Comparison of ENCODE assay signal across 14 cellular contexts in genomic region chr3:160928183-160928718, GRCh38.
A peak's percentile ranks its signal among the peaks of the same experiment; 100 is the strongest.
DNase-seq lines count a peak whose midpoint lies in the region; ATAC-seq, FAIRE-seq and TF ChIP-seq lines count a peak whose summit lies in the region.
"Had no signal": no experiment of that assay in that cellular context is flagged by ENCODE, and none has a peak within 500 bp of the region (broad histone marks: within the 10 kb centered on the region; RNA-seq: fewer than 3 reads in every experiment).

No MANE protein-coding gene starts in this region.

- SMC1A ChIA-PET in GM12878 (lab: Charles Lee; ENCODE audit: uncharacterized antibody, unreplicated experiment) = interaction anchor here (0.9 to 1.0 kb wide), 2 partner anchors 13 to 16 kb away, joined by 3 to 4 read pairs; no protein-coding TSS in a partner anchor

- H3K4me1 Mint-ChIP-seq in natural killer cell = peaks cover 64% of the 10 kb centered on the region in 2 donors
- peaks cover 20 to 24% of the 10 kb centered on the region in 2 donors for H3K4me1 Mint-ChIP-seq in natural killer cell treated with Interleukin-12 subunit alpha and Interleukin-12 subunit beta and Interleukin-15 and Interleukin-18, amount 100 ng/mL, for 72 hours (ENCODE audit: low read depth in 2 of 2)
- H3K4me1 Mint-ChIP-seq in immature natural killer cell = peaks cover 43 to 79% of the 10 kb centered on the region in 2 donors
- H3K4me1 Mint-ChIP-seq: IgD-negative memory B cell had no signal

- intact Hi-C loops in natural killer cell (cut with micrococcal nuclease) = no loop called here
- intact Hi-C loops in GM12878 (cut with micrococcal nuclease; ENCODE audit: unreplicated experiment) = loop anchor here (5.0 kb wide), 1 partner anchor 221 kb away; no protein-coding TSS in a partner anchor

- TF ChIP-seq RAD21 in GM12878 (IDR thresholded peaks at IDR 0.05; ENCODE audit: insufficient read depth, low read depth, low read length) = peak; percentile 64

- peak; percentile 12 for TF ChIP-seq CTCF in natural killer cell (IDR thresholded peaks at IDR 0.05)
- peak; percentile 18 to 40 (median 29); a peak in 5 of 6 replicates for TF ChIP-seq CTCF in GM12878 (IDR thresholded peaks at IDR 0.05 in 2 of 3, conservative IDR thresholded peaks at IDR 0.05 in 1 of 3; ENCODE audit: control insufficient read depth in 2 of 3, extremely low read depth in 1 of 3, insufficient read depth in 1 of 3, low read depth in 3 of 3, low read length in 3 of 3)

- POLR2A ChIA-PET in GM12878 (lab: Charles Lee) = no interaction called here

- no peaks in the 10 kb centered on the region for H3K36me3 ChIP-seq in GM12878 (ENCODE audit: control insufficient read depth in 2 of 2, insufficient read depth in 2 of 2, low read length in 1 of 2)
- H3K36me3 ChIP-seq: colonic mucosa had no signal

- CTCF ChIA-PET in GM12878 (lab: Yijun Ruan, JAX) = interaction anchor here (0.6 to 1.4 kb wide), 6 partner anchors 8 to 249 kb away, joined by 3 to 5 read pairs (median 3); no protein-coding TSS in a partner anchor

- no peaks in the 10 kb centered on the region for H4K20me1 ChIP-seq in GM12878 (ENCODE audit: control insufficient read depth, insufficient read depth)

- no peaks in the 10 kb centered on the region for H3K9me3 Mint-ChIP-seq in natural killer cell
- no peaks in the 10 kb centered on the region for H3K9me3 Mint-ChIP-seq in natural killer cell treated with Interleukin-12 subunit alpha and Interleukin-12 subunit beta and Interleukin-15 and Interleukin-18, amount 100 ng/mL, for 72 hours
- H3K9me3 Mint-ChIP-seq in immature natural killer cell = no peaks in the 10 kb centered on the region
- H3K9me3 Mint-ChIP-seq: IgD-negative memory B cell; T-helper 1 cell treated with Interleukin-12 subunit alpha and Interleukin-12 subunit beta and Interleukin-4 antibody, amounts not matched to agents 30 μg/mL and 1 μg/mL, for 36 hours had no signal

- H3K4me1 ChIP-seq in GM12878 (ENCODE audit: control insufficient read depth, insufficient read depth, low read length) = no peaks in the 10 kb centered on the region
- H3K4me1 ChIP-seq: colonic mucosa, testis had no signal

- no TSS peak for BruUV-seq in GM12878 (replicated peaks; lab: Mats Ljungman, UMichigan)

- no peak overlapping the region for H2AFZ ChIP-seq in GM12878 (ENCODE audit: control insufficient read depth, low read depth, low read length)
- H2AFZ ChIP-seq: hepatocyte had no signal

- no peak overlapping the region for H3K4me2 ChIP-seq in GM12878 (ENCODE audit: control insufficient read depth, insufficient read depth)
- H3K4me2 ChIP-seq: hepatocyte had no signal

- no peak overlapping the region for H3K27ac ChIP-seq in GM12878 (ENCODE audit: control insufficient read depth, insufficient read depth)
- H3K27ac ChIP-seq: colonic mucosa, hepatocyte, testis had no signal

- H3K27ac Mint-ChIP-seq in natural killer cell (no peak overlapping the region), immature natural killer cell (no peak overlapping the region)
- H3K27ac Mint-ChIP-seq in natural killer cell treated with Interleukin-12 subunit alpha and Interleukin-12 subunit beta and Interleukin-15 and Interleukin-18, amount 100 ng/mL, for 72 hours = no peak overlapping the region
- H3K27ac Mint-ChIP-seq: IgD-negative memory B cell; T-helper 1 cell treated with Interleukin-12 subunit alpha and Interleukin-12 subunit beta and Interleukin-4 antibody, amounts not matched to agents 30 μg/mL and 1 μg/mL, for 36 hours had no signal

- RAD21 ChIA-PET in GM12878 (lab: Charles Lee; ENCODE audit: unreplicated experiment) = interaction anchor here (1.0 to 1.5 kb wide), 2 partner anchors 16 to 220 kb away, joined by 3 to 5 read pairs; no protein-coding TSS in a partner anchor

- no peak overlapping the region for H3K9ac ChIP-seq in GM12878 (ENCODE audit: control insufficient read depth, insufficient read depth, low read length)

- no peaks in the 10 kb centered on the region for H3K79me2 ChIP-seq in GM12878 (ENCODE audit: control insufficient read depth, insufficient read depth, low read length)
- H3K79me2 ChIP-seq: hepatocyte had no signal

- peak in 1 of 3 donors; percentile 45 for ATAC-seq in natural killer cell
- no peak for ATAC-seq in natural killer cell treated with Interleukin-12 subunit alpha and Interleukin-12 subunit beta and Interleukin-15 and Interleukin-18, amount 100 ng/mL, for 72 hours
- peak; percentile 58 for ATAC-seq in GM12878

- TF ChIP-seq POLR2A in GM12878 (IDR thresholded peaks at IDR 0.05; ENCODE audit: low read depth, low read length) (no peak), GM12892 (IDR thresholded peaks at IDR 0.05; ENCODE audit: low read depth, low read length) (no peak)

- no peak overlapping the region for H3K4me3 Mint-ChIP-seq in natural killer cell
- H3K4me3 Mint-ChIP-seq in natural killer cell treated with Interleukin-12 subunit alpha and Interleukin-12 subunit beta and Interleukin-15 and Interleukin-18, amount 100 ng/mL, for 72 hours = no peak overlapping the region
- no peak overlapping the region for H3K4me3 Mint-ChIP-seq in immature natural killer cell
- H3K4me3 Mint-ChIP-seq: IgD-negative memory B cell; T-helper 1 cell treated with Interleukin-12 subunit alpha and Interleukin-12 subunit beta and Interleukin-4 antibody, amounts not matched to agents 30 μg/mL and 1 μg/mL, for 36 hours had no signal

- H3K9me3 ChIP-seq in GM12878 (replicated peaks; ENCODE audit: control insufficient read depth, insufficient read depth, low read length) = no peaks in the 10 kb centered on the region
- H3K9me3 ChIP-seq: colonic mucosa, testis had no signal

- H3K36me3 Mint-ChIP-seq in natural killer cell (no peaks in the 10 kb centered on the region), immature natural killer cell (no peaks in the 10 kb centered on the region)
- H3K36me3 Mint-ChIP-seq in natural killer cell treated with Interleukin-12 subunit alpha and Interleukin-12 subunit beta and Interleukin-15 and Interleukin-18, amount 100 ng/mL, for 72 hours = no peaks in the 10 kb centered on the region

- WGBS in GM12878 (ENCODE audit: insufficient coverage, insufficient replicate concordance, low lambda C conversion rate, missing lambda C conversion rate) = 32% methylated on average over 5 of the region's 5 CpGs

- H3K4me3 ChIP-seq in GM12878 = no peak overlapping the region
- H3K4me3 ChIP-seq: colonic mucosa, hepatocyte, testis had no signal

- in situ Hi-C loops in GM12878 (cut with MboI) = no loop called here

- no peak for TF ChIP-seq EP300 in GM12878 (IDR thresholded peaks at IDR 0.05; ENCODE audit: borderline replicate concordance in 1 of 2, control insufficient read depth in 1 of 2, low read depth in 2 of 2, low read length in 2 of 2)

- FAIRE-seq in GM12878 (lab: Jason Lieb, UNC) (no peak), GM12892 (lab: Jason Lieb, UNC) (no peak)

- peaks cover 0 to 2% of the 10 kb centered on the region in 2 experiments; a peak in 2 of 4 replicates for H3K27me3 ChIP-seq in GM12878 (replicated peaks in 1 of 2; ENCODE audit: control insufficient read depth in 2 of 2, insufficient read depth in 2 of 2, low read length in 1 of 2)
- H3K27me3 ChIP-seq: colonic mucosa, hepatocyte, testis had no signal

- DNase-seq in natural killer cell (no peak), NCI-H1436 (lab: John Stamatoyannopoulos, UW) (peak; percentile 31), GM12878 (ENCODE audit: low read depth, low spot score) (no peak), GM12892 (ENCODE audit: insufficient read length) (no peak), NCI-H226 (no peak), immature natural killer cell (no peak), germinal center (ENCODE audit: low spot score) (no peak)
- DNase-seq in natural killer cell treated with Interleukin-12 subunit alpha and Interleukin-12 subunit beta and Interleukin-15 and Interleukin-18, amount 100 ng/mL, for 72 hours (ENCODE audit: low spot score) = no peak
- DNase-seq: colonic mucosa; stimulated activated CD4-positive, alpha-beta T cell treated with anti-CD3 and anti-CD28 coated beads, Interleukin-2, amount 100 ng/mL, for 24 hours; testis had no signal

- H3K27me3 Mint-ChIP-seq in natural killer cell (ENCODE audit: low read depth in 2 of 2) (no peaks in the 10 kb centered on the region), immature natural killer cell (ENCODE audit: low read depth in 3 of 3) (no peaks in the 10 kb centered on the region)
- no peaks in the 10 kb centered on the region for H3K27me3 Mint-ChIP-seq in natural killer cell treated with Interleukin-12 subunit alpha and Interleukin-12 subunit beta and Interleukin-15 and Interleukin-18, amount 100 ng/mL, for 72 hours
- H3K27me3 Mint-ChIP-seq: IgD-negative memory B cell had no signal

TF ChIP-seq in GM12878, 131 proteins besides CTCF, POLR2A, EP300 and RAD21:
- TF ChIP-seq JUND (IDR thresholded peaks at IDR 0.05; ENCODE audit: low read depth, low read length) (no peak), SMC3 (IDR thresholded peaks at IDR 0.05; ENCODE audit: borderline replicate concordance, low read length) (peak; percentile 35; the same call in 1 of the 2 replicates)
